ENCODE assay signal across 8 cellular contexts in genomic region chr7:1225462-1226154, GRCh38. TPM values are rescaled to one million over a fixed set of nuclear protein-coding genes. Genes with fewer than 3 reads are reported as not detected.
DNase-seq lines count a peak whose midpoint lies in the region; ATAC-seq and TF ChIP-seq lines count a peak whose summit lies in the region.

No MANE protein-coding gene starts in this region.

- H3K4me1 ChIP-seq in left ventricle myocardium inferior = peaks cover 20% of the 10 kb centered on the region

- POLR2A ChIA-PET in BJ (lab: Charles Lee) = no interaction called here

- peak; percentile 50 for TF ChIP-seq CTCF in BJ (IDR thresholded peaks at IDR 0.05; ENCODE audit: insufficient read depth, low read depth, low read length)
- peak; percentile 64 for TF ChIP-seq CTCF in LNCaP clone FGC (IDR thresholded peaks at IDR 0.05; ENCODE audit: control insufficient read depth, extremely low read depth, insufficient read depth)
- peak; percentile 84 for TF ChIP-seq CTCF in left ventricle myocardium inferior (IDR thresholded peaks at IDR 0.05; ENCODE audit: borderline replicate concordance)

- DNase-seq in BJ (ENCODE audit: low read depth) = no peak
- no peak for DNase-seq in LNCaP clone FGC (ENCODE audit: low read depth)
- peak; percentile 80 for DNase-seq in activated effector memory CD4-positive, alpha-beta T cell treated with anti-CD3 and anti-CD28 coated beads, Interleukin-2, amount 50 U/mL, for 16 hours
- no peak for DNase-seq in left ventricle myocardium inferior
- peak; percentile 25 to 63 for DNase-seq in stimulated activated CD4-positive, alpha-beta T cell treated with anti-CD3 and anti-CD28 coated beads, Interleukin-4, amount 100 ng/mL, for 4 hours
- no peak for DNase-seq in ACHN
- no peak for DNase-seq in NCI-H774 (lab: John Stamatoyannopoulos, UW)

- CTCF ChIA-PET in BJ (lab: Yijun Ruan, JAX) = interaction anchor here (0.6 to 3.3 kb wide), 16 partner anchors 9 to 248 kb away, joined by 3 to 19 read pairs (median 4); no protein-coding TSS in a partner anchor

- no peak overlapping the region for H3K4me3 ChIP-seq in BJ (ENCODE audit: low read depth, low read length)
- H3K4me3 ChIP-seq in LNCaP clone FGC (ENCODE audit: low read depth, low read length) = no peak overlapping the region
- H3K4me3 ChIP-seq in left ventricle myocardium inferior = no peak overlapping the region

- H3K27me3 ChIP-seq in BJ (ENCODE audit: control insufficient read depth, insufficient read depth, low read length) (peaks cover 54% of the 10 kb centered on the region), left ventricle myocardium inferior (ENCODE audit: low read depth) (peaks cover 100% of the 10 kb centered on the region)

- ATAC-seq in HG03039 (IDR thresholded peaks at IDR 0.05; ENCODE audit: unreplicated experiment) = no peak

- H3K9me3 ChIP-seq in left ventricle myocardium inferior (replicated peaks) = no peaks in the 10 kb centered on the region

- no peaks in the 10 kb centered on the region for H3K36me3 ChIP-seq in BJ (ENCODE audit: control insufficient read depth, insufficient read depth, low read length)
- H3K36me3 ChIP-seq in left ventricle myocardium inferior = no peaks in the 10 kb centered on the region

- no peak overlapping the region for H3K27ac ChIP-seq in left ventricle myocardium inferior (replicated peaks)

- in situ Hi-C loops in ACHN (cut with HindIII; ENCODE audit: low pct_ligation_motif_present, low pct_unique_long_range_greater_than_20kb, low sequenced_read_pairs) = no loop called here

- intact Hi-C loops in left ventricle myocardium inferior (cut with micrococcal nuclease) = loop anchor here (10.0 kb wide), 2 partner anchors 209 to 249 kb away; no protein-coding TSS in a partner anchor

RNA-seq across cellular contexts. Expression of gene UNCX, which starts 7.1 kb away (rescaled TPM):
- not detected in 2 replicates for polyA plus RNA-seq in BJ (2011; rRNA removed)
- polyA minus RNA-seq in BJ (2011; rRNA and poly(A)+ RNA removed) = not detected in 2 replicates
- total RNA-seq in left ventricle myocardium inferior = not detected

Comparison
In these comparisons a context has a peak if more than half of its experiments do, and no peak if none do; other contexts are left out.
1. DNase-seq: peak in activated effector memory CD4-positive, alpha-beta T cell treated with anti-CD3 and anti-CD28 coated beads, Interleukin-2, amount 50 U/mL, for 16 hours (single experiment) and stimulated activated CD4-positive, alpha-beta T cell treated with anti-CD3 and anti-CD28 coated beads, Interleukin-4, amount 100 ng/mL, for 4 hours (2 of 2); none in BJ (single experiment), LNCaP clone FGC (single experiment), left ventricle myocardium inferior (single experiment), ACHN (single experiment) and NCI-H774 (single experiment).
2. Peak in every context shown above with its lines, with median percentiles within 50 percentile points of each other: CTCF ChIP-seq.